Comparison of ENCODE assay signal across 8 cellular contexts in genomic region chr18:77650799-77651385, GRCh38.
DNase-seq lines count a peak whose midpoint lies in the region; ATAC-seq and TF ChIP-seq lines count a peak whose summit lies in the region.

No MANE protein-coding gene starts in this region.

- H3K36me3 ChIP-seq in BE2C: no peaks in the 10 kb centered on the region
- H3K36me3 ChIP-seq in naive thymus-derived CD4-positive, alpha-beta T cell (ENCODE audit: control insufficient read depth in 2 of 3, insufficient read depth in 3 of 3, low read length in 3 of 3): no peaks in the 10 kb centered on the region

- POLR2A ChIA-PET in naive thymus-derived CD4-positive, alpha-beta T cell (lab: Charles Lee): no interaction called here

- intact Hi-C loops in naive thymus-derived CD4-positive, alpha-beta T cell (cut with micrococcal nuclease): loop anchor here in 1 of 2 donors (2.0 to 5.0 kb wide), 3 partner anchors 669 to 776 kb away; no protein-coding TSS in a partner anchor

- peaks cover 2% of the 10 kb centered on the region for H3K4me1 Mint-ChIP-seq in activated CD8-positive, alpha-beta memory T cell treated with anti-CD3 and anti-CD28 coated beads, Interleukin-2, amount 10 ng/mL, durations not matched to agents 7 days and 5 days
- peaks cover 0 to 5% (median 0%) of the 10 kb centered on the region in 7 donors for H3K4me1 Mint-ChIP-seq in naive thymus-derived CD4-positive, alpha-beta T cell

- ATAC-seq in GM19043 (IDR thresholded peaks at IDR 0.05; ENCODE audit: low read depth, unreplicated experiment) (peak; percentile 64), HG03280 (IDR thresholded peaks at IDR 0.05; ENCODE audit: unreplicated experiment) (peak; percentile 83), esophagus mucosa (peak; percentile 60)
- peak; percentile 74 for ATAC-seq in activated CD8-positive, alpha-beta memory T cell treated with anti-CD3 and anti-CD28 coated beads, Interleukin-2, amount 10 ng/mL, durations not matched to agents 7 days and 5 days
- ATAC-seq in naive thymus-derived CD4-positive, alpha-beta T cell: peak; percentile 67

- no peak overlapping the region for H3K4me3 Mint-ChIP-seq in activated CD8-positive, alpha-beta memory T cell treated with anti-CD3 and anti-CD28 coated beads, Interleukin-2, amount 10 ng/mL, durations not matched to agents 7 days and 5 days
- H3K4me3 Mint-ChIP-seq in naive thymus-derived CD4-positive, alpha-beta T cell: no peak overlapping the region

- no peaks in the 10 kb centered on the region for H3K9me3 Mint-ChIP-seq in activated CD8-positive, alpha-beta memory T cell treated with anti-CD3 and anti-CD28 coated beads, Interleukin-2, amount 10 ng/mL, durations not matched to agents 7 days and 5 days (ENCODE audit: low read depth)
- peaks cover 0 to 7% (median 0%) of the 10 kb centered on the region in 11 donors for H3K9me3 Mint-ChIP-seq in naive thymus-derived CD4-positive, alpha-beta T cell

- CTCF ChIA-PET in activated CD8-positive, alpha-beta memory T cell treated with anti-CD3 and anti-CD28 coated beads, Interleukin-2, amount 10 ng/mL, durations not matched to agents 7 days and 5 days (lab: Charles Lee): interaction anchor here (0.9 to 1.4 kb wide), 5 partner anchors 10 to 848 kb away, joined by 3 to 18 read pairs (median 8); no protein-coding TSS in a partner anchor
- CTCF ChIA-PET in naive thymus-derived CD4-positive, alpha-beta T cell (lab: Charles Lee): no interaction called here

- peak; percentile 76 for DNase-seq in BE2C
- peak; percentile 25 to 71 for DNase-seq in NCI-H524 (lab: John Stamatoyannopoulos, UW)
- peak; percentile 66 for DNase-seq in activated CD8-positive, alpha-beta memory T cell treated with anti-CD3 and anti-CD28 coated beads, Interleukin-2, amount 10 ng/mL, durations not matched to agents 7 days and 5 days
- peak in 6 of 9 donors; percentile 3 to 79 (median 16) for DNase-seq in naive thymus-derived CD4-positive, alpha-beta T cell
- peak; percentile 3 for DNase-seq in stromal cell of bone marrow (ENCODE audit: low read depth)

- peak; percentile 77 for TF ChIP-seq CTCF in BE2C (IDR thresholded peaks at IDR 0.05; ENCODE audit: low read depth, low read length)

- H3K4me3 ChIP-seq in BE2C (ENCODE audit: low read depth, low read length): no peak overlapping the region
- H3K4me3 ChIP-seq in naive thymus-derived CD4-positive, alpha-beta T cell (ENCODE audit: low read length): no peak overlapping the region

- no peak overlapping the region for H3K27ac Mint-ChIP-seq in activated CD8-positive, alpha-beta memory T cell treated with anti-CD3 and anti-CD28 coated beads, Interleukin-2, amount 10 ng/mL, durations not matched to agents 7 days and 5 days
- H3K27ac Mint-ChIP-seq in naive thymus-derived CD4-positive, alpha-beta T cell: no peak overlapping the region

- no peaks in the 10 kb centered on the region for H3K9me3 ChIP-seq in BE2C
- peaks cover 0 to 5% (median 0%) of the 10 kb centered on the region in 3 experiments for H3K9me3 ChIP-seq in naive thymus-derived CD4-positive, alpha-beta T cell (ENCODE audit: control insufficient read depth in 2 of 3, low read length in 3 of 3)

- H3K27ac ChIP-seq in naive thymus-derived CD4-positive, alpha-beta T cell (ENCODE audit: low read depth, low read length): no peak overlapping the region

- H3K4me1 ChIP-seq in BE2C: no peaks in the 10 kb centered on the region
- H3K4me1 ChIP-seq in naive thymus-derived CD4-positive, alpha-beta T cell (ENCODE audit: control insufficient read depth in 2 of 2, insufficient read depth in 2 of 2, low read length in 2 of 2): no peaks in the 10 kb centered on the region

- H3K36me3 Mint-ChIP-seq in activated CD8-positive, alpha-beta memory T cell treated with anti-CD3 and anti-CD28 coated beads, Interleukin-2, amount 10 ng/mL, durations not matched to agents 7 days and 5 days: no peaks in the 10 kb centered on the region
- H3K36me3 Mint-ChIP-seq in naive thymus-derived CD4-positive, alpha-beta T cell: no peaks in the 10 kb centered on the region

- no peaks in the 10 kb centered on the region for H3K27me3 ChIP-seq in BE2C
- H3K27me3 ChIP-seq in naive thymus-derived CD4-positive, alpha-beta T cell (ENCODE audit: control insufficient read depth in 2 of 2, insufficient read depth in 2 of 2, low read length in 2 of 2): no peaks in the 10 kb centered on the region

- H3K27me3 Mint-ChIP-seq in activated CD8-positive, alpha-beta memory T cell treated with anti-CD3 and anti-CD28 coated beads, Interleukin-2, amount 10 ng/mL, durations not matched to agents 7 days and 5 days: no peaks in the 10 kb centered on the region
- H3K27me3 Mint-ChIP-seq in naive thymus-derived CD4-positive, alpha-beta T cell: peaks cover 2 to 33% (median 21%) of the 10 kb centered on the region in 5 donors

Comparison
In these comparisons a context has a peak if more than half of its experiments do, and no peak if none do; other contexts are left out.
1. DNase-seq: peak in every context shown above with its lines; median percentile 76 in BE2C; 66 in activated CD8-positive, alpha-beta memory T cell treated with anti-CD3 and anti-CD28 coated beads, Interleukin-2, amount 10 ng/mL, durations not matched to agents 7 days and 5 days; 48 in NCI-H524; 16 in naive thymus-derived CD4-positive, alpha-beta T cell; 3 in stromal cell of bone marrow.